8 cellular contexts compared by ENCODE assay signal in the genomic region with DNA sequence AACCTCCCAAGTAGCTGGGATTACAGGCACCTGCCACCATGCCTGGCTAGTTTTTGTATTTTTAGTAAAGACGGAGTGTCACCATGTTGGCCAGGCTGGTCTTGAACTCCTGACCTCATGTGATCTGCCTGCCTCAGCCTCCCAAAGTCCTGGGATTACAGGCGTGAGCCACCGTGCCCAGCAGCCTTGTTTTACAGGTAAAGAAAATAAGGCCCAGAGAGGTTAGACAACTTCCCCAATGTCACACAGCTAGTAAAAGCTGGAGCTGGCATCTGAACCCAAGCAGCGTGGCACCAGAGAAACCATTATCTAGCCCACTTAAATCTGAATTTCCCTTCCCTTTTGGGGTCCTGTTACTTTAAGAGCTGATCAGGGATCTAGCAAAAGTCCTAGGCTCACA. TPM values are rescaled to one million over a fixed set of nuclear protein-coding genes. Genes with fewer than 3 reads are reported as not detected.
DNase-seq lines count a peak whose midpoint lies in the region; ATAC-seq and TF ChIP-seq lines count a peak whose summit lies in the region.
"Not testable (repeated sequence)": the region's sequence is repeated elsewhere in the genome, so short reads cannot be mapped to it uniquely, and the experiment has no call there.
"Had no signal": no experiment of that assay in that cellular context is flagged by ENCODE, and none has a peak within 500 bp of the region (broad histone marks: within the 10 kb centered on the region; RNA-seq: fewer than 3 reads in every experiment).

No MANE protein-coding gene starts in this region.

- 89 to 98% (median 95%) methylated on average over 4 of the region's 4 CpGs for WGBS in heart left ventricle, 4 donors
- WGBS in liver, result 93% methylated on average over 4 of the region's 4 CpGs
- WGBS in stomach, 5 donors, result 89 to 92% (median 90%) methylated on average over 4 of the region's 4 CpGs
- WGBS in transverse colon (ENCODE audit: low coverage in 1 of 2), 2 donors, result 90% methylated on average over 4 of the region's 4 CpGs; no CpG with 5 or more reads in 1 of the 2 donors

- not testable (repeated sequence) for BruUV-seq in PC-3 (replicated peaks; lab: Mats Ljungman, UMichigan)

- not testable (repeated sequence) for H3K27ac ChIP-seq in PC-3 (ENCODE audit: low read length); osteoblast (ENCODE audit: low read depth, low read length)
- peak overlapping the region; percentile 42 for H3K27ac ChIP-seq in colonic mucosa
- H3K27ac ChIP-seq in heart left ventricle, result peak overlapping the region; percentile 86 to 96 (median 90)
- peak overlapping the region; percentile 86 to 92 for H3K27ac ChIP-seq in liver (ENCODE audit: low read depth in 1 of 2, low read length in 2 of 2)
- H3K27ac ChIP-seq in stomach, result peak overlapping the region in 4 of 5 donors; percentile 80 to 96 (median 88)
- peak overlapping the region; percentile 60 to 85 (median 76) for H3K27ac ChIP-seq in transverse colon

- H3K4me2 ChIP-seq in PC-3 (ENCODE audit: low read length), result peak overlapping the region; percentile 59; the same call in 1 of the 2 replicates
- peak overlapping the region; percentile 69 for H3K4me2 ChIP-seq in osteoblast (ENCODE audit: insufficient read depth, low read length)

- DNase-seq in PC-3; colonic mucosa; heart left ventricle; osteoblast (ENCODE audit: insufficient read length, low spot score, missing footprints); stomach; transverse colon: not testable (repeated sequence)

- H3K27me3 ChIP-seq in PC-3 (ENCODE audit: low read length); colonic mucosa; heart left ventricle; liver (ENCODE audit: control insufficient read depth in 4 of 4, insufficient read depth in 4 of 4, low read length in 3 of 4); osteoblast (ENCODE audit: insufficient read depth, low read length); stomach; transverse colon: not testable (repeated sequence)

- not testable (repeated sequence) for TF ChIP-seq POLR2A in heart left ventricle (IDR thresholded peaks at IDR 0.05); stomach (IDR thresholded peaks at IDR 0.05); transverse colon (IDR thresholded peaks at IDR 0.05)

- intact Hi-C loops in PC-3 (cut with micrococcal nuclease); colonic mucosa (cut with DNase I); stomach (cut with DNase I; ENCODE audit: low total_unique reads): not testable (repeated sequence)
- intact Hi-C loops in heart left ventricle (cut with DNase I) (loop anchor here in 4 of 10 donors (2.0 to 10.0 kb wide), 4 partner anchors 17 to 365 kb away; partner anchors contain the start of gene EMP2 (in 1 of the 4)), transverse colon (cut with DNase I; ENCODE audit: low total_unique reads) (loop anchor here (5.0 kb wide), 1 partner anchor 1702 kb away; no protein-coding TSS in a partner anchor)

- H3K9ac ChIP-seq in PC-3 (ENCODE audit: low read length); colonic mucosa (ENCODE audit: low read depth in 2 of 2, low read length in 2 of 2); liver (ENCODE audit: low read depth in 1 of 2, low read length in 2 of 2): not testable (repeated sequence)

- TF ChIP-seq CTCF in PC-3 (conservative IDR thresholded peaks at IDR 0.05; ENCODE audit: low read depth, low read length); colonic mucosa (IDR thresholded peaks at IDR 0.05); heart left ventricle (IDR thresholded peaks at IDR 0.05); liver (IDR thresholded peaks at IDR 0.05; ENCODE audit: low read depth, low read length, missing input control); osteoblast (IDR thresholded peaks at IDR 0.05; ENCODE audit: extremely low read depth, low read depth, low read length); stomach (IDR thresholded peaks at IDR 0.05); transverse colon (IDR thresholded peaks at IDR 0.05): not testable (repeated sequence)

- H3K4me1 ChIP-seq in PC-3 (ENCODE audit: insufficient read depth, low read length) (peaks cover 20% of the 10 kb centered on the region), heart left ventricle (peaks cover 20 to 96% (median 73%) of the 10 kb centered on the region in 12 donors), liver (ENCODE audit: control insufficient read depth in 4 of 4, insufficient read depth in 4 of 4, low read length in 3 of 4) (peaks cover 0 to 29% (median 15%) of the 10 kb centered on the region in 4 donors), osteoblast (ENCODE audit: insufficient read depth, low read length) (peaks cover 15% of the 10 kb centered on the region), stomach (peaks cover 29 to 67% (median 59%) of the 10 kb centered on the region in 4 donors), transverse colon (peaks cover 4 to 35% (median 12%) of the 10 kb centered on the region in 4 donors)
- not testable (repeated sequence) for H3K4me1 ChIP-seq in colonic mucosa

- not testable (repeated sequence) for H3F3A ChIP-seq in PC-3 (ENCODE audit: low read length, unreplicated experiment)

- not testable (repeated sequence) for H3K9me3 ChIP-seq in PC-3 (ENCODE audit: low read length); colonic mucosa; liver (ENCODE audit: control insufficient read depth in 4 of 4, low read length in 3 of 4); osteoblast (ENCODE audit: low read depth, low read length); transverse colon
- peaks cover 0 to 14% (median 0%) of the 10 kb centered on the region in 12 donors for H3K9me3 ChIP-seq in heart left ventricle
- peaks cover 0 to 10% (median 6%) of the 10 kb centered on the region in 4 donors for H3K9me3 ChIP-seq in stomach

- not testable (repeated sequence) for H3K36me3 ChIP-seq in PC-3 (ENCODE audit: low read depth, low read length); colonic mucosa; heart left ventricle; liver (ENCODE audit: control insufficient read depth in 4 of 4, insufficient read depth in 3 of 4, low read depth in 1 of 4, low read length in 3 of 4); osteoblast (ENCODE audit: insufficient read depth, low read length); stomach; transverse colon

- ATAC-seq in PC-3, heart left ventricle: not testable (repeated sequence)

- POLR2A ChIA-PET in PC-3 (lab: Charles Lee; ENCODE audit: unreplicated experiment), result not testable (repeated sequence)

- not testable (repeated sequence) for H4K20me1 ChIP-seq in PC-3 (ENCODE audit: low read length); osteoblast (ENCODE audit: insufficient read depth, low read length)

- in situ Hi-C loops in transverse colon (cut with MboI; ENCODE audit: low pct_ligation_motif_present in 1 of 4, low pct_unique_long_range_greater_than_20kb in 1 of 4, low sequenced_read_pairs in 3 of 4), result not testable (repeated sequence)

- not testable (repeated sequence) for H2AFZ ChIP-seq in PC-3 (ENCODE audit: low read length); osteoblast (ENCODE audit: low read length)

- CTCF ChIA-PET in PC-3 (lab: Charles Lee), result not testable (repeated sequence)

- not testable (repeated sequence) for H3K4me3 ChIP-seq in PC-3 (ENCODE audit: low read length); colonic mucosa; liver (ENCODE audit: low read depth in 1 of 3, low read length in 3 of 3); osteoblast (ENCODE audit: insufficient read depth, low read length); stomach; transverse colon
- H3K4me3 ChIP-seq in heart left ventricle, result peak overlapping the region in 1 of 12 donors; percentile 20

- not testable (repeated sequence) for H3K9me2 ChIP-seq in PC-3 (replicated peaks; ENCODE audit: low read length)

- TF ChIP-seq EP300 in stomach (IDR thresholded peaks at IDR 0.05); transverse colon (IDR thresholded peaks at IDR 0.05; ENCODE audit: low read depth): not testable (repeated sequence)

- H3K79me2 ChIP-seq in PC-3 (ENCODE audit: low read length) (peaks cover 72% of the 10 kb centered on the region), osteoblast (ENCODE audit: insufficient read depth, low read length) (peaks cover 63% of the 10 kb centered on the region)

- not testable (repeated sequence) for TF ChIP-seq RAD21 in liver (IDR thresholded peaks at IDR 0.05)

RNA-seq across cellular contexts. Expression of gene EMP2, which starts 20.6 kb away (rescaled TPM):
- 33.9 and 38.7 TPM in 2 replicates for total RNA-seq in PC-3 (2014; rRNA removed)
- 100 to 1,000 TPM; 113 to 133 TPM for total RNA-seq in colonic mucosa
- total RNA-seq in heart left ventricle, result 100 to 1,000 TPM in 1 of 9 donors, 10 to 100 TPM in 8; 37.8 to 103 (median 64.8) TPM
- 10 to 100 TPM; 34.5 to 47.2 TPM for polyA plus RNA-seq in heart left ventricle
- total RNA-seq in liver, result 10 to 100 TPM in 1 of 2 donors, 1 to 10 TPM in 1; 6.2 to 66.9 TPM
- 100 to 1,000 TPM in 1 of 2 donors, 10 to 100 TPM in 1; 66.6 to 138 TPM for polyA plus RNA-seq in liver
- 31.8 and 35.4 TPM in 2 replicates for total RNA-seq in osteoblast
- total RNA-seq in stomach, result 10 to 100 TPM; 24.5 to 57.6 (median 43.3) TPM
- polyA plus RNA-seq in stomach, result 10 to 100 TPM; 10.7 to 60.9 (median 11.7) TPM
- 10 to 100 TPM; 22.1 to 51.0 (median 40.2) TPM for total RNA-seq in transverse colon
- total RNA-seq: CD4-positive, alpha-beta T cell had no signal
